Comparison of ENCODE assay signal across 1 cellular context in genomic region chr16:27625050-27625697, GRCh38.
TF ChIP-seq lines count a peak whose summit lies in the region.

No MANE protein-coding gene starts in this region.

TF ChIP-seq in HepG2, 621 proteins besides CTCF, POLR2A, EP300 and RAD21 (continued from another document):
- no peak for TF ChIP-seq HMGXB3 (CRISPR knock-in tag; IDR thresholded peaks at IDR 0.05; ENCODE audit: borderline replicate concordance)
- no peak for TF ChIP-seq REST (IDR thresholded peaks at IDR 0.05; ENCODE audit: borderline replicate concordance in 1 of 2, low read depth in 1 of 2, low read length in 2 of 2)
- no peak for TF ChIP-seq PCBP1 (IDR thresholded peaks at IDR 0.05; ENCODE audit: borderline replicate concordance, low read depth, low read length)
- TF ChIP-seq RFX1 (IDR thresholded peaks at IDR 0.05) = peak; percentile 86
- peak; percentile 84 for TF ChIP-seq RFX5 (IDR thresholded peaks at IDR 0.05; ENCODE audit: low read depth, low read length)
- no peak for TF ChIP-seq TBX2 (CRISPR knock-in tag; IDR thresholded peaks at IDR 0.05; ENCODE audit: borderline replicate concordance)
- peak; percentile 68; the same call in 1 of the 2 replicates for TF ChIP-seq RFX3 (CRISPR knock-in tag; IDR thresholded peaks at IDR 0.05)
- no peak for TF ChIP-seq SNRNP70 (IDR thresholded peaks at IDR 0.05; ENCODE audit: low read depth, low read length)
- TF ChIP-seq ZSCAN9 (CRISPR knock-in tag; IDR thresholded peaks at IDR 0.05; ENCODE audit: borderline replicate concordance) = peak; percentile 24; the same call in 1 of the 2 replicates
- TF ChIP-seq MYNN (CRISPR knock-in tag; IDR thresholded peaks at IDR 0.05; ENCODE audit: low read depth) = no peak
- TF ChIP-seq PLRG1 (conservative IDR thresholded peaks at IDR 0.05) = no peak
- no peak for TF ChIP-seq MTA1 (CRISPR knock-in tag; IDR thresholded peaks at IDR 0.05; ENCODE audit: borderline replicate concordance)
- TF ChIP-seq ZNF101 (CRISPR knock-in tag; IDR thresholded peaks at IDR 0.05; ENCODE audit: borderline replicate concordance, low read depth) = no peak
- no peak; the same call in 1 of the 2 replicates for TF ChIP-seq NCOR1 (IDR thresholded peaks at IDR 0.05; ENCODE audit: borderline replicate concordance, low read length)
- no peak for TF ChIP-seq NCOA5 (CRISPR knock-in tag; IDR thresholded peaks at IDR 0.05)
